20 cellular contexts compared by ENCODE assay signal in genomic region chr3:66366747-66367146, GRCh38.
"Had no signal": no experiment of that assay in that cellular context is flagged by ENCODE, and none has a peak within 500 bp of the region (broad histone marks: within the 10 kb centered on the region; RNA-seq: fewer than 3 reads in every experiment).

No MANE protein-coding gene starts in this region.

- DNase-seq: IMR-90, Karpas-422, KG1, MM.1S, NCI-H1105, NCI-H1417 treated with DMSO at 0.1 percent for 48 hours, NCI-H146, NCI-H1694 treated with DMSO at 0.1 percent for 48 hours, NCI-H1930, NCI-H2107, NCI-H2227 treated with DMSO at 0.1 percent for 48 hours, NCI-H524, NCI-H774, RPMI8226, SHP77, SK-N-SH, SW 1271, T-cell had no signal

- H3K4me3 Mint-ChIP-seq: T-cell had no signal

- H3K9ac ChIP-seq: SK-N-SH had no signal

- H3K4me2 ChIP-seq: SK-N-SH had no signal

- H3K9me2 ChIP-seq: SK-N-SH had no signal

- FAIRE-seq: HepG2, RCC 7860 had no signal

- H3K9me3 ChIP-seq: SK-N-SH had no signal

- ATAC-seq: HepG2, T-cell had no signal

- H3K27me3 Mint-ChIP-seq: T-cell had no signal

- H3K9me3 Mint-ChIP-seq: T-cell had no signal
